In the genomic region with DNA sequence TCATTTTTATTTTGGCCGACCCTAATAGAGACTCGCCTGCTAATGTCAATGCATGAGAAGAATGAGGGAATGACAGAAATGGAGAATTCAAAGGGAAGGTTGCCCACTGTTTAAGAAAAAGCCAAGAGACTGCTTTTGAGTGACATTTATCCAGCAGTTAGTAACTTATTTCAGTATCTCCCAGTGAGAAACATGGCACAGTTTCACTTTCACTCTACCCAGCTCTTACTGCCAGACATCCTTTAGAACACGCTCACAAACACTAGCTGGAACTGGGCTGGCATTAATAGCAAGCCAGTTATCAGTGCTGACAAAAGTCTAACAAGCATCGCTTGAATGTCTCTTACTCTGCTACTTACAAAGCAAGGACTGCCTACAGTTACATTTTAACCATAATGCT, we compare ENCODE assay signal across 11 cellular contexts. TPM values are rescaled to one million over a fixed set of nuclear protein-coding genes. Genes with fewer than 3 reads are reported as not detected.
DNase-seq lines count a peak whose midpoint lies in the region; ATAC-seq and TF ChIP-seq lines count a peak whose summit lies in the region.
"Had no signal": no experiment of that assay in that cellular context is flagged by ENCODE, and none has a peak within 500 bp of the region (broad histone marks: within the 10 kb centered on the region; RNA-seq: fewer than 3 reads in every experiment).

No MANE protein-coding gene starts in this region.

- intact Hi-C loops in Right ventricle myocardium superior (cut with DNase I): no loop called here
- intact Hi-C loops in cardiac septum (cut with DNase I): no loop called here
- intact Hi-C loops in activated T-helper 2 cell treated with anti-CD3 and anti-CD28 coated beads, Interferon-gamma antibody, Interleukin-2, Interleukin-4, amounts not matched to agents 10 μg/mL and 5 μg/mL and 100 μg/mL, durations not matched to agents 14 hours and 24 hours and 36 hours (cut with micrococcal nuclease): no loop called here

- peak; percentile 90 for ATAC-seq in Right ventricle myocardium superior (ENCODE audit: poor library complexity)

- H3K9me3 Mint-ChIP-seq in activated T-helper 2 cell treated with anti-CD3 and anti-CD28 coated beads, Interferon-gamma antibody, Interleukin-2, Interleukin-4, amounts not matched to agents 10 μg/mL and 5 μg/mL and 100 μg/mL, durations not matched to agents 14 hours and 24 hours and 36 hours: no peaks in the 10 kb centered on the region
- no peaks in the 10 kb centered on the region for H3K9me3 Mint-ChIP-seq in type B pancreatic cell

- H3K4me3 Mint-ChIP-seq in activated T-helper 2 cell treated with anti-CD3 and anti-CD28 coated beads, Interferon-gamma antibody, Interleukin-2, Interleukin-4, amounts not matched to agents 10 μg/mL and 5 μg/mL and 100 μg/mL, durations not matched to agents 14 hours and 24 hours and 36 hours (ENCODE audit: low read depth): peak overlapping the region; percentile 10
- peak overlapping the region; percentile 37 for H3K4me3 Mint-ChIP-seq in type B pancreatic cell

- no peak for TF ChIP-seq CTCF in type B pancreatic cell (conservative IDR thresholded peaks at IDR 0.05)

- H3K27ac ChIP-seq in caudate nucleus (ENCODE audit: low read depth, low read length): no peak overlapping the region
- H3K27ac ChIP-seq: tibial artery had no signal

- H3K4me1 Mint-ChIP-seq in activated T-helper 2 cell treated with anti-CD3 and anti-CD28 coated beads, Interferon-gamma antibody, Interleukin-2, Interleukin-4, amounts not matched to agents 10 μg/mL and 5 μg/mL and 100 μg/mL, durations not matched to agents 14 hours and 24 hours and 36 hours (ENCODE audit: low read depth): peaks cover 19% of the 10 kb centered on the region
- H3K4me1 Mint-ChIP-seq in type B pancreatic cell (ENCODE audit: unreplicated experiment): peaks cover 9% of the 10 kb centered on the region

- no peaks in the 10 kb centered on the region for H3K27me3 Mint-ChIP-seq in activated T-helper 2 cell treated with anti-CD3 and anti-CD28 coated beads, Interferon-gamma antibody, Interleukin-2, Interleukin-4, amounts not matched to agents 10 μg/mL and 5 μg/mL and 100 μg/mL, durations not matched to agents 14 hours and 24 hours and 36 hours (ENCODE audit: low read depth)
- H3K27me3 Mint-ChIP-seq in type B pancreatic cell: no peaks in the 10 kb centered on the region

- peaks cover 32% of the 10 kb centered on the region for H3K36me3 Mint-ChIP-seq in activated T-helper 2 cell treated with anti-CD3 and anti-CD28 coated beads, Interferon-gamma antibody, Interleukin-2, Interleukin-4, amounts not matched to agents 10 μg/mL and 5 μg/mL and 100 μg/mL, durations not matched to agents 14 hours and 24 hours and 36 hours (ENCODE audit: low read depth)
- H3K36me3 Mint-ChIP-seq in type B pancreatic cell: peaks cover 5% of the 10 kb centered on the region

- DNase-seq in Right ventricle myocardium superior (no peak), cardiac septum (ENCODE audit: low spot score) (no peak), kidney glomerular epithelial cell (lab: John Stamatoyannopoulos, UW) (peak; percentile 10), type B pancreatic cell (ENCODE audit: extremely low spot score, unreplicated experiment) (no peak), caudate nucleus (lab: John Stamatoyannopoulos, UW) (no peak), NCI-H345 treated with DMSO at 0.1 percent for 48 hours (lab: John Stamatoyannopoulos, UW; ENCODE audit: unreplicated experiment) (no peak)
- peak; percentile 16 for DNase-seq in activated T-helper 2 cell treated with anti-CD3 and anti-CD28 coated beads, Interferon-gamma antibody, Interleukin-2, Interleukin-4, amounts not matched to agents 10 μg/mL and 5 μg/mL and 100 μg/mL, durations not matched to agents 14 hours and 24 hours and 36 hours (ENCODE audit: low spot score)
- no peak for DNase-seq in activated effector memory CD4-positive, alpha-beta T cell treated with Interleukin-2 at 50 U/mL for 16 hours
- DNase-seq: amniotic stem cell; stimulated activated CD4-positive, alpha-beta T cell treated with anti-CD3 and anti-CD28 coated beads, Interleukin-1b, Interleukin-23, amount 100 ng/mL, for 48 hours; tibial artery had no signal

- H3K27ac Mint-ChIP-seq in activated T-helper 2 cell treated with anti-CD3 and anti-CD28 coated beads, Interferon-gamma antibody, Interleukin-2, Interleukin-4, amounts not matched to agents 10 μg/mL and 5 μg/mL and 100 μg/mL, durations not matched to agents 14 hours and 24 hours and 36 hours: peak overlapping the region; percentile 26
- H3K27ac Mint-ChIP-seq in type B pancreatic cell: peak overlapping the region; percentile 39

RNA-seq across cellular contexts. Expression of gene GGPS1, which starts 8.5 kb away (rescaled TPM):
- total RNA-seq in Right ventricle myocardium superior (31.4 TPM), cardiac septum (36.2 TPM), type B pancreatic cell (ENCODE audit: low replicate concordance) (33.9 and 45.5 TPM in 2 replicates)
- 30.4 and 33.7 TPM in 2 replicates for total RNA-seq in activated T-helper 2 cell treated with anti-CD3 and anti-CD28 coated beads, Interferon-gamma antibody, Interleukin-2, Interleukin-4, amounts not matched to agents 10 μg/mL and 5 μg/mL and 100 μg/mL, durations not matched to agents 14 hours and 24 hours and 36 hours

RNA-seq across cellular contexts. Expression of gene ARID4B, which starts 8.9 kb away (rescaled TPM):
- total RNA-seq in Right ventricle myocardium superior (14.8 TPM), cardiac septum (17.6 TPM), type B pancreatic cell (ENCODE audit: low replicate concordance) (33.5 and 42.4 TPM in 2 replicates)
- 49.6 and 55.3 TPM in 2 replicates for total RNA-seq in activated T-helper 2 cell treated with anti-CD3 and anti-CD28 coated beads, Interferon-gamma antibody, Interleukin-2, Interleukin-4, amounts not matched to agents 10 μg/mL and 5 μg/mL and 100 μg/mL, durations not matched to agents 14 hours and 24 hours and 36 hours

RNA-seq across cellular contexts. Expression of gene TBCE, which starts 30.3 kb away (rescaled TPM):
- total RNA-seq in Right ventricle myocardium superior (15.7 TPM), cardiac septum (15.2 TPM), type B pancreatic cell (ENCODE audit: low replicate concordance) (25.2 and 30.3 TPM in 2 replicates)
- 25.0 and 28.2 TPM in 2 replicates for total RNA-seq in activated T-helper 2 cell treated with anti-CD3 and anti-CD28 coated beads, Interferon-gamma antibody, Interleukin-2, Interleukin-4, amounts not matched to agents 10 μg/mL and 5 μg/mL and 100 μg/mL, durations not matched to agents 14 hours and 24 hours and 36 hours

Comparison
In these comparisons a context has a peak if more than half of its experiments do, and no peak if none do; other contexts are left out.
1. DNase-seq: peak in activated T-helper 2 cell treated with anti-CD3 and anti-CD28 coated beads, Interferon-gamma antibody, Interleukin-2, Interleukin-4, amounts not matched to agents 10 μg/mL and 5 μg/mL and 100 μg/mL, durations not matched to agents 14 hours and 24 hours and 36 hours (single experiment) and kidney glomerular epithelial cell (single experiment); none in Right ventricle myocardium superior (single experiment), cardiac septum (single experiment), type B pancreatic cell (single experiment), caudate nucleus (0 of 61), activated effector memory CD4-positive, alpha-beta T cell treated with Interleukin-2 at 50 U/mL for 16 hours (single experiment) and NCI-H345 treated with DMSO at 0.1 percent for 48 hours (single experiment).